Comparison of ENCODE assay signal across 8 cellular contexts in genomic region chr19:47255947-47256687, GRCh38. TPM values are rescaled to one million over a fixed set of nuclear protein-coding genes. Genes with fewer than 3 reads are reported as not detected.
A peak's percentile ranks its signal among the peaks of the same experiment; 100 is the strongest.
DNase-seq lines count a peak whose midpoint lies in the region; ATAC-seq and TF ChIP-seq lines count a peak whose summit lies in the region.

Gene CCDC9 (plus strand): TSS chr19:47256525. CDS start chr19:47258401, 1,876 bp downstream.

- intact Hi-C loops in dendritic cell treated with granulocyte-macrophage colony-stimulating factor and Interleukin-4, amounts not matched to agents 40 ng/mL and 50 ng/mL, for 4 days (cut with micrococcal nuclease) = loop anchor here (1.0 kb wide), 2 partner anchors 12 to 29 kb away; no protein-coding TSS in a partner anchor
- intact Hi-C loops in right lobe of liver (cut with DNase I) = no loop called here

- peaks cover 46% of the 10 kb centered on the region for H3K36me3 Mint-ChIP-seq in dendritic cell treated with granulocyte-macrophage colony-stimulating factor and Interleukin-4, amounts not matched to agents 40 ng/mL and 50 ng/mL, for 4 days (ENCODE audit: low read depth)

- peak within 1 kb of the TSS; percentile 86 to 88 (median 87) for H3K27ac ChIP-seq in right lobe of liver

- H3K27me3 ChIP-seq in right lobe of liver = no peaks in the 10 kb centered on the region

- no peaks in the 10 kb centered on the region for H3K9me3 ChIP-seq in right lobe of liver

- ATAC-seq in GM19043 (IDR thresholded peaks at IDR 0.05; ENCODE audit: low read depth, unreplicated experiment) (peak; percentile 50), HG03354 (IDR thresholded peaks at IDR 0.05; ENCODE audit: poor library complexity, severe bottlenecking, unreplicated experiment) (peak; percentile 51), right lobe of liver (peak; percentile 41 to 55 (median 53))

- H3K27me3 Mint-ChIP-seq in dendritic cell treated with granulocyte-macrophage colony-stimulating factor and Interleukin-4, amounts not matched to agents 40 ng/mL and 50 ng/mL, for 4 days = peaks cover 7% of the 10 kb centered on the region

- H3K36me3 ChIP-seq in right lobe of liver = peaks cover 0 to 27% (median 12%) of the 10 kb centered on the region in 4 donors

- WGBS in right lobe of liver (ENCODE audit: insufficient coverage, low coverage, low lambda C conversion rate, missing lambda C conversion rate) = 28% methylated on average over 18 of the region's 56 CpGs

- TF ChIP-seq CTCF in right lobe of liver (IDR thresholded peaks at IDR 0.05) = no peak

- DNase-seq in Ammon's horn (ENCODE audit: low spot score) (peak; percentile 95), NCI-H446 (lab: John Stamatoyannopoulos, UW) (peak; percentile 98 to 100), right lobe of liver (peak; percentile 97 to 98 (median 98))
- DNase-seq in activated CD4-positive, CD25-positive, alpha-beta regulatory T cell treated with anti-CD3 and anti-CD28 coated beads, Interleukin-2, amount 50 U/mL, for 72 hours = peak; percentile 94
- peak in 2 of 3 donors; percentile 76 to 78 for DNase-seq in stimulated activated CD4-positive, alpha-beta T cell treated with anti-CD3 and anti-CD28 coated beads, TNF-alpha, amount 100 ng/mL, for 1 hour (ENCODE audit: low read depth in 3 of 3, low spot score in 1 of 3)

- peaks cover 40% of the 10 kb centered on the region for H3K4me1 Mint-ChIP-seq in dendritic cell treated with granulocyte-macrophage colony-stimulating factor and Interleukin-4, amounts not matched to agents 40 ng/mL and 50 ng/mL, for 4 days (ENCODE audit: low read depth)

- no peaks in the 10 kb centered on the region for H3K9me3 Mint-ChIP-seq in dendritic cell treated with granulocyte-macrophage colony-stimulating factor and Interleukin-4, amounts not matched to agents 40 ng/mL and 50 ng/mL, for 4 days

- peaks cover 0 to 17% (median 12%) of the 10 kb centered on the region in 4 donors for H3K4me1 ChIP-seq in right lobe of liver

- peak; percentile 92 for TF ChIP-seq POLR2A in right lobe of liver (IDR thresholded peaks at IDR 0.05)

- peak within 1 kb of the TSS; percentile 87 for H3K4me3 Mint-ChIP-seq in dendritic cell treated with granulocyte-macrophage colony-stimulating factor and Interleukin-4, amounts not matched to agents 40 ng/mL and 50 ng/mL, for 4 days

- H3K27ac Mint-ChIP-seq in dendritic cell treated with granulocyte-macrophage colony-stimulating factor and Interleukin-4, amounts not matched to agents 40 ng/mL and 50 ng/mL, for 4 days = peak within 1 kb of the TSS; percentile 97

- H3K4me3 ChIP-seq in right lobe of liver = peak within 1 kb of the TSS; percentile 43 to 62 (median 58)

RNA-seq across cellular contexts. Expression of gene CCDC9, which starts in this region (rescaled TPM):
- 10 to 100 TPM in 2 of 6 experiments, 1 to 10 TPM in 4; 5.8 to 15.1 (median 9.1) TPM for total RNA-seq in right lobe of liver

Comparison
In these comparisons a context has a peak if more than half of its experiments do, and no peak if none do; other contexts are left out.
1. Peak in every context shown above with its lines: DNase-seq, ATAC-seq, H3K4me3 ChIP-seq and H3K27ac ChIP-seq.